Comparison of ENCODE assay signal across 8 cellular contexts in genomic region chr19:11142528-11143171, GRCh38. TPM values are rescaled to one million over a fixed set of nuclear protein-coding genes. Genes with fewer than 3 reads are reported as not detected.
DNase-seq lines count a peak whose midpoint lies in the region; ATAC-seq, FAIRE-seq and TF ChIP-seq lines count a peak whose summit lies in the region.

No MANE protein-coding gene starts in this region.

- peaks cover 22% of the 10 kb centered on the region for H3K36me3 ChIP-seq in NT2/D1 (ENCODE audit: insufficient read depth, insufficient read length, low read length)
- H3K36me3 ChIP-seq in H1 (ENCODE audit: control insufficient read depth in 2 of 4, insufficient read depth in 4 of 4, low read length in 3 of 4): peaks cover 2 to 20% (median 9%) of the 10 kb centered on the region in 4 experiments; a peak in 5 of 8 replicates
- no peaks in the 10 kb centered on the region for H3K36me3 ChIP-seq in upper lobe of right lung

- H3K4me3 ChIP-seq in NT2/D1 (ENCODE audit: insufficient read length, low read depth) (peak overlapping the region; percentile 25), H1 (ENCODE audit: extremely low read depth in 1 of 4, insufficient read depth in 2 of 4, low read depth in 3 of 4, low read length in 4 of 4) (no peak overlapping the region), upper lobe of right lung (peak overlapping the region; percentile 31)

- H4K91ac ChIP-seq in H1 (replicated peaks; ENCODE audit: insufficient read length, low read length): peak overlapping the region; percentile 66

- CTCF ChIA-PET in Calu3 (lab: Charles Lee): interaction anchor here (1.0 to 1.4 kb wide), 4 partner anchors 10 to 239 kb away, joined by 3 to 5 read pairs (median 4); no protein-coding TSS in a partner anchor
- CTCF ChIA-PET in H1 (lab: Charles Lee; ENCODE audit: partially characterized antibody): interaction anchor here (0.8 to 1.6 kb wide), 4 partner anchors 12 to 17 kb away, joined by 3 to 5 read pairs (median 4); no protein-coding TSS in a partner anchor
- CTCF ChIA-PET in activated CD4-positive, alpha-beta memory T cell treated with anti-CD3 and anti-CD28 coated beads, Interleukin-2, amount 10 ng/mL, durations not matched to agents 7 days and 5 days (lab: Charles Lee): no interaction called here

- H3K4me1 Mint-ChIP-seq in Calu3 (ENCODE audit: low read depth, unreplicated experiment): peaks cover 12% of the 10 kb centered on the region
- H3K4me1 Mint-ChIP-seq in activated CD4-positive, alpha-beta memory T cell treated with anti-CD3 and anti-CD28 coated beads, Interleukin-2, amount 10 ng/mL, durations not matched to agents 7 days and 5 days: peaks cover 8% of the 10 kb centered on the region

- no peak overlapping the region for H3K23ac ChIP-seq in H1 (ENCODE audit: insufficient read length)

- H3K27me3 Mint-ChIP-seq in Calu3 (ENCODE audit: unreplicated experiment): no peaks in the 10 kb centered on the region
- H3K27me3 Mint-ChIP-seq in activated CD4-positive, alpha-beta memory T cell treated with anti-CD3 and anti-CD28 coated beads, Interleukin-2, amount 10 ng/mL, durations not matched to agents 7 days and 5 days: no peaks in the 10 kb centered on the region

- no peaks in the 10 kb centered on the region for H3K9me3 Mint-ChIP-seq in Calu3 (ENCODE audit: low read depth, unreplicated experiment)
- no peaks in the 10 kb centered on the region for H3K9me3 Mint-ChIP-seq in activated CD4-positive, alpha-beta memory T cell treated with anti-CD3 and anti-CD28 coated beads, Interleukin-2, amount 10 ng/mL, durations not matched to agents 7 days and 5 days

- H4K8ac ChIP-seq in H1 (ENCODE audit: extremely low read depth, insufficient read depth, low read length): peak overlapping the region; percentile 4; the same call in 1 of the 2 replicates

- H2BK5ac ChIP-seq in H1 (ENCODE audit: low read depth, low read length): peak overlapping the region; percentile 94

- H2AFZ ChIP-seq in H1 (ENCODE audit: low read length): no peak overlapping the region

- H3K27me3 ChIP-seq in NT2/D1 (ENCODE audit: insufficient read depth, insufficient read length): no peaks in the 10 kb centered on the region
- H3K27me3 ChIP-seq in H1 (replicated peaks in 1 of 4; ENCODE audit: control insufficient read depth in 3 of 4, extremely low read depth in 1 of 4, insufficient read depth in 3 of 4, low read length in 3 of 4): no peaks in the 10 kb centered on the region
- no peaks in the 10 kb centered on the region for H3K27me3 ChIP-seq in upper lobe of right lung

- no peak overlapping the region for H3K14ac ChIP-seq in H1 (ENCODE audit: insufficient read length)

- peak overlapping the region; percentile 75 for H2AK5ac ChIP-seq in H1 (ENCODE audit: low read depth, low read length)

- TF ChIP-seq CTCF in Calu3 (IDR thresholded peaks at IDR 0.05; ENCODE audit: unreplicated experiment) (no peak), H1 (IDR thresholded peaks at IDR 0.05; ENCODE audit: control extremely low read depth in 1 of 3, insufficient read depth in 1 of 3, low read depth in 1 of 3, low read length in 3 of 3) (no peak), upper lobe of right lung (IDR thresholded peaks at IDR 0.05) (no peak)

- peaks cover 3% of the 10 kb centered on the region; the same call in 1 of the 2 replicates for H3K23me2 ChIP-seq in H1 (ENCODE audit: low read depth, low read length)

- H3K56ac ChIP-seq in H1 (replicated peaks; ENCODE audit: insufficient read length, low read depth, low read length): no peak overlapping the region

- peaks cover 0 to 8% of the 10 kb centered on the region in 2 experiments for H4K20me1 ChIP-seq in H1 (replicated peaks in 1 of 2; ENCODE audit: control insufficient read depth in 1 of 2, insufficient read depth in 2 of 2, low read length in 2 of 2)

- peaks cover 50% of the 10 kb centered on the region for H3K36me3 Mint-ChIP-seq in Calu3 (ENCODE audit: insufficient read depth, unreplicated experiment)
- H3K36me3 Mint-ChIP-seq in activated CD4-positive, alpha-beta memory T cell treated with anti-CD3 and anti-CD28 coated beads, Interleukin-2, amount 10 ng/mL, durations not matched to agents 7 days and 5 days (ENCODE audit: low read depth): peaks cover 26% of the 10 kb centered on the region

- peak overlapping the region; percentile 30 for H3K4me3 Mint-ChIP-seq in Calu3 (ENCODE audit: low read depth, unreplicated experiment)
- no peak overlapping the region for H3K4me3 Mint-ChIP-seq in activated CD4-positive, alpha-beta memory T cell treated with anti-CD3 and anti-CD28 coated beads, Interleukin-2, amount 10 ng/mL, durations not matched to agents 7 days and 5 days

- H2BK12ac ChIP-seq in H1 (ENCODE audit: low read depth, low read length): peak overlapping the region; percentile 84; the same call in 1 of the 2 replicates

- H3K27ac ChIP-seq in H1 (ENCODE audit: low read depth, low read length) (peak overlapping the region; percentile 24; the same call in 1 of the 2 replicates), upper lobe of right lung (peak overlapping the region; percentile 98)

- no peak for TF ChIP-seq RAD21 in H1 (IDR thresholded peaks at IDR 0.05 in 1 of 2, conservative IDR thresholded peaks at IDR 0.05 in 1 of 2; ENCODE audit: low read depth in 2 of 2, low read length in 2 of 2)

- DNase-seq in Calu3 (peak; percentile 93), NT2/D1 (ENCODE audit: low read depth, low spot score) (peak; percentile 62), H1 (ENCODE audit: low read depth in 1 of 2, low spot score in 2 of 2) (no peak), lung microvascular endothelial cell (ENCODE audit: low read depth in 2 of 2) (peak; percentile 95 to 97), upper lobe of right lung (peak; percentile 95), NCI-H1930 (lab: John Stamatoyannopoulos, UW) (no peak)
- no peak for DNase-seq in activated CD4-positive, alpha-beta memory T cell treated with anti-CD3 and anti-CD28 coated beads, Interleukin-2, amount 10 ng/mL, durations not matched to agents 7 days and 5 days

- no peak overlapping the region for H2BK15ac ChIP-seq in H1 (ENCODE audit: low read length)

- H3K27ac Mint-ChIP-seq in Calu3 (ENCODE audit: unreplicated experiment): peak overlapping the region; percentile 58
- H3K27ac Mint-ChIP-seq in activated CD4-positive, alpha-beta memory T cell treated with anti-CD3 and anti-CD28 coated beads, Interleukin-2, amount 10 ng/mL, durations not matched to agents 7 days and 5 days: no peak overlapping the region

- no peak overlapping the region for H4K5ac ChIP-seq in H1 (ENCODE audit: insufficient read length, low read depth, low read length)

- peak overlapping the region; percentile 47 for H2BK120ac ChIP-seq in H1 (replicated peaks; ENCODE audit: low read depth, low read length)

- H3K9me3 ChIP-seq in NT2/D1 (ENCODE audit: insufficient read depth, low read length) (no peaks in the 10 kb centered on the region), H1 (ENCODE audit: insufficient read depth in 2 of 2, low read depth in 1 of 2, low read length in 1 of 2) (no peaks in the 10 kb centered on the region), upper lobe of right lung (no peaks in the 10 kb centered on the region)

- no peak overlapping the region for H2BK20ac ChIP-seq in H1 (ENCODE audit: low read length)

- TF ChIP-seq POLR2A in H1 (IDR thresholded peaks at IDR 0.05; ENCODE audit: control extremely low read depth in 1 of 2, low read depth in 2 of 2, low read length in 2 of 2): no peak
- TF ChIP-seq POLR2A in GM18505 (IDR thresholded peaks at IDR 0.05; ENCODE audit: borderline replicate concordance, extremely low read depth, insufficient read depth, insufficient read length): no peak

- H3K4ac ChIP-seq in H1 (replicated peaks; ENCODE audit: insufficient read length, low read depth, low read length): no peak overlapping the region

- TF ChIP-seq EP300 in H1 (IDR thresholded peaks at IDR 0.05; ENCODE audit: borderline replicate concordance in 1 of 2, low read depth in 2 of 2, low read length in 2 of 2): no peak

- H3K79me2 ChIP-seq in H1 (ENCODE audit: control insufficient read depth in 1 of 2, insufficient read depth in 2 of 2, low read length in 2 of 2): no peaks in the 10 kb centered on the region

- POLR2A ChIA-PET in H1 (lab: Charles Lee; ENCODE audit: partially characterized antibody): interaction anchor here (0.6 to 4.6 kb wide), 8 partner anchors 12 to 228 kb away, joined by 3 to 37 read pairs (median 4); partner anchors contain the start of genes SMARCA4 and SPC24
- POLR2A ChIA-PET in activated CD4-positive, alpha-beta memory T cell treated with anti-CD3 and anti-CD28 coated beads, Interleukin-2, amount 10 ng/mL, durations not matched to agents 7 days and 5 days (lab: Charles Lee): interaction anchor here (5.3 kb wide), 1 partner anchor 13 kb away, joined by 21 read pairs; the partner anchor contains the start of gene SPC24

- FAIRE-seq in H1 (lab: Jason Lieb, UNC): no peak

- WGBS in H1 (ENCODE audit: extremely low coverage in 1 of 2, insufficient coverage in 1 of 2, insufficient read length in 1 of 2, insufficient replicate concordance in 2 of 2, low coverage in 1 of 2, low lambda C conversion rate in 2 of 2, missing lambda C conversion rate in 1 of 2), 2 experiments: 72% methylated on average over 9 of the region's 22 CpGs; no CpG with 5 or more reads in 1 of the 2 experiments

- peaks cover 27% of the 10 kb centered on the region for H3K4me1 ChIP-seq in NT2/D1 (ENCODE audit: insufficient read depth, insufficient read length)
- H3K4me1 ChIP-seq in H1 (replicated peaks in 1 of 4; ENCODE audit: control insufficient read depth in 3 of 4, insufficient read depth in 4 of 4, low read length in 3 of 4): peaks cover 0 to 22% (median 18%) of the 10 kb centered on the region in 4 experiments; a peak in 6 of 7 replicates
- peaks cover 54% of the 10 kb centered on the region for H3K4me1 ChIP-seq in upper lobe of right lung

- peak overlapping the region; percentile 39 to 55; a peak in 3 of 4 replicates for H3K4me2 ChIP-seq in H1 (ENCODE audit: insufficient read depth in 1 of 2, low read depth in 2 of 2, low read length in 2 of 2)

- ATAC-seq in upper lobe of right lung (peak; percentile 81), GM18505 (IDR thresholded peaks at IDR 0.05; ENCODE audit: unreplicated experiment) (no peak)

- H3K9ac ChIP-seq in NT2/D1 (ENCODE audit: insufficient read length, low read depth): peak overlapping the region; percentile 76
- peak overlapping the region in 1 of 4 experiments; percentile 31; a peak in 3 of 7 replicates for H3K9ac ChIP-seq in H1 (replicated peaks in 1 of 4; ENCODE audit: extremely low read depth in 1 of 4, low read depth in 3 of 4, low read length in 3 of 4)

- H3K18ac ChIP-seq in H1 (ENCODE audit: extremely low read depth, low read length): peak overlapping the region; percentile 78; the same call in 1 of the 2 replicates

- intact Hi-C loops in Calu3 (cut with micrococcal nuclease; ENCODE audit: unreplicated experiment) (no loop called here), upper lobe of right lung (cut with DNase I) (no loop called here)

- 0 out of 2 replicates have a peak, but pooled peaks cover 2% of the 10 kb centered on the region for H3K79me1 ChIP-seq in H1 (ENCODE audit: low read depth, low read length)

- no TSS peak for BruUV-seq in Calu3 (replicated peaks; lab: Mats Ljungman, UMichigan)

RNA-seq across cellular contexts. Expression of gene SPC24, which starts 12.9 kb away (rescaled TPM):
- total RNA-seq in Calu3 (2022): 31.8 and 36.4 TPM in 2 replicates
- total RNA-seq in H1 (2021; fragmentation: NEBNext Ultra II Directional; extraction: Animal tissue kit (Norgen Biotek cat#: 25700)): 42.4 and 49.9 TPM in 2 replicates
- polyA plus RNA-seq in H1 (2011; rRNA removed): 17.7 and 18.0 TPM in 2 replicates
- 22.5 TPM for polyA plus RNA-seq in H1 (2011; cell fraction: cytosol; rRNA removed)
- polyA plus RNA-seq in H1 (2011; cell fraction: nucleus; rRNA removed): 21.0 TPM
- 27.9 to 43.1 TPM (median 35.3 TPM) in 4 replicates for polyA plus RNA-seq in H1 (2012, experiment 1 of 2)
- polyA plus RNA-seq in H1 (2012, experiment 2 of 2): 23.8 TPM
- polyA plus RNA-seq in H1 (2013, experiment 1 of 2): 17.6 TPM
- 17.8 TPM for polyA plus RNA-seq in H1 (2013, experiment 2 of 2)
- 51.5 and 68.2 TPM in 2 replicates for polyA minus RNA-seq in H1 (2011; rRNA and poly(A)+ RNA removed)
- polyA minus RNA-seq in H1 (2011; cell fraction: cytosol; rRNA and poly(A)+ RNA removed): 66.6 TPM
- polyA minus RNA-seq in H1 (2011; cell fraction: nucleus; rRNA and poly(A)+ RNA removed): 18.5 TPM
- 14.3 and 35.7 TPM in 2 replicates for total RNA-seq in lung microvascular endothelial cell
- total RNA-seq in upper lobe of right lung: 1.1 TPM
- total RNA-seq in activated CD4-positive, alpha-beta memory T cell treated with anti-CD3 and anti-CD28 coated beads, Interleukin-2, amount 10 ng/mL, durations not matched to agents 7 days and 5 days: 10 to 100 TPM; 68.2 to 72.1 TPM

RNA-seq across cellular contexts. Expression of gene LDLR, which starts 53.4 kb away (rescaled TPM):
- total RNA-seq in Calu3 (2022) (289 and 294 TPM in 2 replicates), lung microvascular endothelial cell (47.9 and 81.5 TPM in 2 replicates), upper lobe of right lung (242 TPM)
- total RNA-seq in H1 (2021; fragmentation: NEBNext Ultra II Directional; extraction: Animal tissue kit (Norgen Biotek cat#: 25700)): 118 and 119 TPM in 2 replicates
- polyA plus RNA-seq in H1 (2011; rRNA removed): 70.1 and 85.9 TPM in 2 replicates
- 53.4 TPM for polyA plus RNA-seq in H1 (2011; cell fraction: cytosol; rRNA removed)
- 101 TPM for polyA plus RNA-seq in H1 (2011; cell fraction: nucleus; rRNA removed)
- 80.2 to 99.5 TPM (median 83.2 TPM) in 4 replicates for polyA plus RNA-seq in H1 (2012, experiment 1 of 2)
- polyA plus RNA-seq in H1 (2012, experiment 2 of 2): 59.0 TPM
- polyA plus RNA-seq in H1 (2013, experiment 1 of 2): 147 TPM
- 142 TPM for polyA plus RNA-seq in H1 (2013, experiment 2 of 2)
- polyA minus RNA-seq in H1 (2011; rRNA and poly(A)+ RNA removed): 153 and 180 TPM in 2 replicates
- polyA minus RNA-seq in H1 (2011; cell fraction: cytosol; rRNA and poly(A)+ RNA removed): 94.0 TPM
- 131 TPM for polyA minus RNA-seq in H1 (2011; cell fraction: nucleus; rRNA and poly(A)+ RNA removed)
- total RNA-seq in activated CD4-positive, alpha-beta memory T cell treated with anti-CD3 and anti-CD28 coated beads, Interleukin-2, amount 10 ng/mL, durations not matched to agents 7 days and 5 days: 100 to 1,000 TPM; 150 to 160 TPM

RNA-seq across cellular contexts. Expression of gene KANK2, which starts 54.7 kb away (rescaled TPM):
- total RNA-seq in Calu3 (2022) (27.8 and 31.2 TPM in 2 replicates), lung microvascular endothelial cell (39.0 and 110 TPM in 2 replicates), upper lobe of right lung (268 TPM)
- total RNA-seq in H1 (2021; fragmentation: NEBNext Ultra II Directional; extraction: Animal tissue kit (Norgen Biotek cat#: 25700)): 42.3 and 47.9 TPM in 2 replicates
- polyA plus RNA-seq in H1 (2011; rRNA removed): 25.2 and 47.7 TPM in 2 replicates
- polyA plus RNA-seq in H1 (2011; cell fraction: cytosol; rRNA removed): 24.1 TPM
- polyA plus RNA-seq in H1 (2011; cell fraction: nucleus; rRNA removed): 55.1 TPM
- 34.1 to 57.3 TPM (median 50.6 TPM) in 4 replicates for polyA plus RNA-seq in H1 (2012, experiment 1 of 2)
- 34.0 TPM for polyA plus RNA-seq in H1 (2012, experiment 2 of 2)
- 37.5 TPM for polyA plus RNA-seq in H1 (2013, experiment 1 of 2)
- 34.5 TPM for polyA plus RNA-seq in H1 (2013, experiment 2 of 2)
- 24.9 and 27.1 TPM in 2 replicates for polyA minus RNA-seq in H1 (2011; rRNA and poly(A)+ RNA removed)
- polyA minus RNA-seq in H1 (2011; cell fraction: cytosol; rRNA and poly(A)+ RNA removed): 28.5 TPM
- 28.7 TPM for polyA minus RNA-seq in H1 (2011; cell fraction: nucleus; rRNA and poly(A)+ RNA removed)
- total RNA-seq in activated CD4-positive, alpha-beta memory T cell treated with anti-CD3 and anti-CD28 coated beads, Interleukin-2, amount 10 ng/mL, durations not matched to agents 7 days and 5 days: 1 to 10 TPM; 2.3 to 2.8 TPM

Comparison
In these comparisons a context has a peak if more than half of its experiments do, and no peak if none do; other contexts are left out.
1. DNase-seq: peak in Calu3 (single experiment), NT2/D1 (single experiment), lung microvascular endothelial cell (2 of 2) and upper lobe of right lung (single experiment); none in H1 (0 of 2), NCI-H1930 (0 of 2) and activated CD4-positive, alpha-beta memory T cell treated with anti-CD3 and anti-CD28 coated beads, Interleukin-2, amount 10 ng/mL, durations not matched to agents 7 days and 5 days (single experiment).
2. H3K4me3 ChIP-seq: peak in NT2/D1 (single experiment) and upper lobe of right lung (single experiment); none in H1 (0 of 4).